ENCODE assay signal across 18 cellular contexts in the genomic region with DNA sequence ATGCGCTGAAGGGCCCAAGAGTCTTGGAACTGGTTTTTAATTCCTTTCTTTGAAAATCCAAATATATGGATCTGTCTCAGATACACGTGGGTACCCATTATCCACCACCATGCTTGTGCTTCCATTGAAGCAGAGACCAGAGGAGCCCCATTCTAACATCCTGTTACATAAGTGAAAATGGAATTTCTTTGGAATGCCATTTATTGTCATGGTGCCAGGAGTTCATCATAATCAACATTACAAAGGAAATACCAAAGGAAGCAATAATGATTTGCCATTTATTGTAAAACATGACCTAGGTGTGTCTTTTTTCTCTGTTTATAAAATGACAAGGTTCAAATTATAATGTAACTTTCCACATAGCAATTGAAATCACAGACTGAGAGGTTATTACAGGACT.
DNase-seq lines count a peak whose midpoint lies in the region; ATAC-seq and TF ChIP-seq lines count a peak whose summit lies in the region.
"Had no signal": no experiment of that assay in that cellular context is flagged by ENCODE, and none has a peak within 500 bp of the region (broad histone marks: within the 10 kb centered on the region; RNA-seq: fewer than 3 reads in every experiment).

No MANE protein-coding gene starts in this region.

- H3K4me3 ChIP-seq in left ventricle myocardium inferior: no peak overlapping the region
- no peak overlapping the region for H3K4me3 ChIP-seq in brain microvascular endothelial cell (ENCODE audit: low read depth, low read length)
- H3K4me3 ChIP-seq: coronary artery, gastrocnemius medialis, GM12878, spleen, thyroid gland had no signal

- no peak for TF ChIP-seq CTCF in left ventricle myocardium inferior (IDR thresholded peaks at IDR 0.05; ENCODE audit: borderline replicate concordance)
- TF ChIP-seq CTCF in brain microvascular endothelial cell (IDR thresholded peaks at IDR 0.05; ENCODE audit: low read depth, low read length, missing control alignments): no peak

- DNase-seq in left ventricle myocardium inferior: no peak
- no peak for DNase-seq in left ventricle myocardium superior
- peak; percentile 28 for DNase-seq in brain microvascular endothelial cell
- DNase-seq in iris pigment epithelial cell (ENCODE audit: low read depth): peak; percentile 60
- DNase-seq in stimulated activated CD4-positive, alpha-beta T cell treated with anti-CD3 and anti-CD28 coated beads, Interleukin-15, amount 100 ng/mL, for 24 hours: no peak
- DNase-seq in inferior parietal cortex (ENCODE audit: extremely low spot score): no peak
- no peak for DNase-seq in erythroblast (lab: John Stamatoyannopoulos, UW)
- DNase-seq in SIG-M5 treated with dmso at 0.1 percent for 504 hours (lab: John Stamatoyannopoulos, UW; ENCODE audit: unreplicated experiment): no peak
- DNase-seq: activated CD4-positive, alpha-beta memory T cell treated with anti-CD3 and anti-CD28 coated beads, Interleukin-2, amount 10 ng/mL, durations not matched to agents 7 days and 5 days; gastrocnemius medialis; NCI-H1105; RPMI8226; spleen; T1000; thyroid gland had no signal

- H3K27ac ChIP-seq in left ventricle myocardium inferior (replicated peaks) (peak overlapping the region; percentile 45), brain microvascular endothelial cell (no peak overlapping the region)
- H3K27ac ChIP-seq: coronary artery, spleen had no signal

- intact Hi-C loops in left ventricle myocardium inferior (cut with micrococcal nuclease): no loop called here
- intact Hi-C loops in left ventricle myocardium superior (cut with micrococcal nuclease): no loop called here

- no peak for ATAC-seq in left ventricle myocardium superior
- ATAC-seq: gastrocnemius medialis, left lobe of liver had no signal

- H3K36me3 ChIP-seq in left ventricle myocardium inferior (no peaks in the 10 kb centered on the region), brain microvascular endothelial cell (replicated peaks) (no peaks in the 10 kb centered on the region)
- H3K36me3 ChIP-seq: gastrocnemius medialis, spleen, thyroid gland had no signal

- peaks cover 85% of the 10 kb centered on the region for H3K4me1 ChIP-seq in left ventricle myocardium inferior

- in situ Hi-C loops in brain microvascular endothelial cell (cut with HindIII; ENCODE audit: low pct_ligation_motif_present, low sequenced_read_pairs): no loop called here

- no peaks in the 10 kb centered on the region for H3K9me3 ChIP-seq in left ventricle myocardium inferior (replicated peaks)
- H3K9me3 ChIP-seq: gastrocnemius medialis, spleen, thyroid gland had no signal

- H3K27me3 ChIP-seq in left ventricle myocardium inferior (ENCODE audit: low read depth) (no peaks in the 10 kb centered on the region), brain microvascular endothelial cell (replicated peaks) (no peaks in the 10 kb centered on the region)
- H3K27me3 ChIP-seq: gastrocnemius medialis, spleen, thyroid gland had no signal

- no peak for TF ChIP-seq POLR2A in erythroblast (IDR thresholded peaks at IDR 0.05; ENCODE audit: low read length)

Comparison
In these comparisons a context has a peak if more than half of its experiments do, and no peak if none do; other contexts are left out.
1. DNase-seq: peak in brain microvascular endothelial cell (single experiment) and iris pigment epithelial cell (single experiment); none in left ventricle myocardium inferior (single experiment), left ventricle myocardium superior (single experiment), stimulated activated CD4-positive, alpha-beta T cell treated with anti-CD3 and anti-CD28 coated beads, Interleukin-15, amount 100 ng/mL, for 24 hours (single experiment), inferior parietal cortex (single experiment), erythroblast (0 of 2) and SIG-M5 treated with dmso at 0.1 percent for 504 hours (single experiment).